Comparison of ENCODE assay signal across 12 cellular contexts in the genomic region with DNA sequence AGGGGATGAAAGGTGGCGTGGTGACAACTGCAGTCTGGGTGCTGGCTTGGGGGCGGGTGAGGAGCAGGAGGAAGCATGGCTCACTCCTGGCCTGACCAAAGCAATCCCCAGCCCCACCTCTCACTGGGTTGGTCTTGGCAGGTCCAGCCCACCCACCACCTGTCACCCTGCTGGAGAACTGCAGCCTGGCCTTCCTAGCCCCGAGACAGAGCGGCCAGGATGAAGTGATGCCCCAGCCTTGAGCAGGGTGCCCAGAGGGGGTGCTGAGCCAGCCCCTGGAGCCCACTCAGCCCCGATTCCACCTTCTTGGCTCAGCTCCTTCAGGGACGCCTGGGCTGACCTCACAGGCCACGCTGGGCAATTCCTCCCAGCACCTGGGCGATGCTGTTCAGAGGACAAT.
DNase-seq lines count a peak whose midpoint lies in the region; ATAC-seq and TF ChIP-seq lines count a peak whose summit lies in the region.
"Had no signal": no experiment of that assay in that cellular context is flagged by ENCODE, and none has a peak within 500 bp of the region (broad histone marks: within the 10 kb centered on the region; RNA-seq: fewer than 3 reads in every experiment).

No MANE protein-coding gene starts in this region.

- peak overlapping the region; percentile 49 for H3K27ac Mint-ChIP-seq in central memory CD8-positive, alpha-beta T cell (ENCODE audit: low read depth)

- no peak for TF ChIP-seq CTCF in AG04450 (IDR thresholded peaks at IDR 0.05; ENCODE audit: low read depth, low read length)

- DNase-seq in AG04450 (ENCODE audit: low read depth, low spot score) (no peak), OCI-M1 (lab: John Stamatoyannopoulos, UW) (no peak), dermis blood vessel endothelial cell (no peak), NCI-H774 (lab: John Stamatoyannopoulos, UW) (no peak)
- DNase-seq in central memory CD8-positive, alpha-beta T cell (ENCODE audit: low spot score in 2 of 2): no peak
- DNase-seq in activated CD4-positive, CD25-positive, alpha-beta regulatory T cell treated with anti-CD3 and anti-CD28 coated beads, Interleukin-2, amount 50 U/mL, for 72 hours: no peak
- DNase-seq: activated CD4-positive, alpha-beta T cell treated with anti-CD3 and anti-CD28 coated beads for 1 hour; heart right ventricle; NCI-H2081 treated with DMSO at 0.1 percent for 48 hours had no signal

- H3K27ac ChIP-seq in AG04450 (ENCODE audit: low read depth, low read length): peak overlapping the region; percentile 11
- H3K27ac ChIP-seq: coronary artery had no signal

- POLR2A ChIA-PET in AG04450 (lab: Yijun Ruan, JAX): no interaction called here

- peaks cover 21% of the 10 kb centered on the region for H3K36me3 Mint-ChIP-seq in central memory CD8-positive, alpha-beta T cell (ENCODE audit: insufficient read depth)

- CTCF ChIA-PET in AG04450 (lab: Charles Lee): interaction anchor here (0.6 to 3.0 kb wide), 15 partner anchors 8 to 493 kb away, joined by 3 to 26 read pairs (median 5); no protein-coding TSS in a partner anchor

- H3K9me3 ChIP-seq in AG04450 (ENCODE audit: control insufficient read depth, insufficient read depth, low read length): peaks cover 4% of the 10 kb centered on the region; the same call in 1 of the 2 replicates
- H3K9me3 ChIP-seq: heart right ventricle had no signal

- H3K4me1 Mint-ChIP-seq in central memory CD8-positive, alpha-beta T cell: peaks cover 73% of the 10 kb centered on the region

- no peak overlapping the region for H3K4me3 ChIP-seq in AG04450 (ENCODE audit: low read depth, low read length)
- H3K4me3 ChIP-seq: coronary artery, heart right ventricle had no signal

- H3K27me3 Mint-ChIP-seq in central memory CD8-positive, alpha-beta T cell: no peaks in the 10 kb centered on the region

- H3K9me3 Mint-ChIP-seq in central memory CD8-positive, alpha-beta T cell: no peaks in the 10 kb centered on the region

- ATAC-seq in GM18909 (IDR thresholded peaks at IDR 0.05; ENCODE audit: poor library complexity, unreplicated experiment) (peak; percentile 21), HG03175 (IDR thresholded peaks at IDR 0.05; ENCODE audit: unreplicated experiment) (peak; percentile 13)
- no peak for ATAC-seq in central memory CD8-positive, alpha-beta T cell (replicated peaks; ENCODE audit: extremely low read depth, poor library complexity, severe bottlenecking)

- peaks cover 7% of the 10 kb centered on the region for H3K27me3 ChIP-seq in AG04450 (ENCODE audit: control insufficient read depth, insufficient read depth, low read length)
- H3K27me3 ChIP-seq: heart right ventricle had no signal

- H3K4me3 Mint-ChIP-seq in central memory CD8-positive, alpha-beta T cell: no peak overlapping the region
